ENCODE assay signal across 17 cellular contexts in genomic region chr17:72804949-72805348, GRCh38.
DNase-seq lines count a peak whose midpoint lies in the region; ATAC-seq and TF ChIP-seq lines count a peak whose summit lies in the region.
"Had no signal": no experiment of that assay in that cellular context is flagged by ENCODE, and none has a peak within 500 bp of the region (broad histone marks: within the 10 kb centered on the region; RNA-seq: fewer than 3 reads in every experiment).

No MANE protein-coding gene starts in this region.

- DNase-seq in EL (peak; percentile 9), IMR-90 (peak; percentile 55), astrocyte of the spinal cord (ENCODE audit: low read depth, low spot score) (peak; percentile 3), progenitor cell of endocrine pancreas (ENCODE audit: low spot score, unreplicated experiment) (no peak)
- DNase-seq: Caco-2; CD4-positive, CD25-positive, alpha-beta regulatory T cell; CD8-positive, alpha-beta T cell; DMS153; DND-41 had no signal

- H3K4ac ChIP-seq in IMR-90 (ENCODE audit: low read depth, low read length), result 0 out of 2 replicates have a peak overlapping the region, but pooled peaks have one; percentile 15

- no peak overlapping the region for H3K56ac ChIP-seq in IMR-90 (ENCODE audit: extremely low read depth, insufficient read depth, low read length)

- no peak overlapping the region for H2BK15ac ChIP-seq in IMR-90 (ENCODE audit: low read depth, low read length)

- H3K23ac ChIP-seq in IMR-90 (ENCODE audit: low read depth, low read length), result no peak overlapping the region

- dilution Hi-C loops in IMR-90 (cut with HindIII; ENCODE audit: low sequenced_read_pairs, unreplicated experiment), result no loop called here

- H2AK9ac ChIP-seq in IMR-90 (replicated peaks; ENCODE audit: low read depth, low read length, poor library complexity), result no peak overlapping the region

- H3K9me3 ChIP-seq in IMR-90 (ENCODE audit: control insufficient read depth, insufficient read depth, low read length), result peaks cover 2% of the 10 kb centered on the region
- H3K9me3 ChIP-seq: HAP-1 had no signal

- H3K4me3 ChIP-seq in IMR-90 (ENCODE audit: insufficient read depth, low read depth, low read length) (no peak overlapping the region), astrocyte of the spinal cord (ENCODE audit: low read depth, low read length) (no peak overlapping the region)
- H3K4me3 ChIP-seq: BLaER1, GM23338, HAP-1 had no signal

- no peak overlapping the region for H3K27ac Mint-ChIP-seq in progenitor cell of endocrine pancreas
- H3K27ac Mint-ChIP-seq: B cell; CD4-positive, CD25-positive, alpha-beta regulatory T cell; CD8-positive, alpha-beta T cell; GM23338 had no signal

- H3K4me3 Mint-ChIP-seq in progenitor cell of endocrine pancreas (ENCODE audit: low read depth), result no peak overlapping the region
- H3K4me3 Mint-ChIP-seq: B cell; CD4-positive, CD25-positive, alpha-beta regulatory T cell; CD8-positive, alpha-beta T cell; GM23338 had no signal

- H3K36me3 ChIP-seq in IMR-90 (ENCODE audit: control insufficient read depth, insufficient read depth, low read length), result no peaks in the 10 kb centered on the region; the same call in 1 of the 2 replicates
- H3K36me3 ChIP-seq: HAP-1 had no signal

- TF ChIP-seq RAD21 in IMR-90 (IDR thresholded peaks at IDR 0.05; ENCODE audit: low read length), result no peak

- H3K4me2 ChIP-seq in IMR-90 (ENCODE audit: low read depth, low read length), result no peak overlapping the region
- H3K4me2 ChIP-seq: BLaER1, GM23338 had no signal

- intact Hi-C loops in IMR-90 (cut with micrococcal nuclease), result no loop called here

- no peak overlapping the region; the same call in 1 of the 2 replicates for H2AK5ac ChIP-seq in IMR-90 (ENCODE audit: low read depth, low read length)

- H3K9me3 Mint-ChIP-seq in progenitor cell of endocrine pancreas (ENCODE audit: low read depth), result peaks cover 16% of the 10 kb centered on the region

- H3K4me1 Mint-ChIP-seq in progenitor cell of endocrine pancreas (ENCODE audit: low read depth), result no peaks in the 10 kb centered on the region
- H3K4me1 Mint-ChIP-seq: B cell; CD4-positive, CD25-positive, alpha-beta regulatory T cell; GM23338 had no signal

- H4K5ac ChIP-seq in IMR-90 (ENCODE audit: low read depth, low read length), result no peak overlapping the region

- H3K36me3 Mint-ChIP-seq in progenitor cell of endocrine pancreas (ENCODE audit: insufficient read depth), result peaks cover 4% of the 10 kb centered on the region

- no peaks in the 10 kb centered on the region for H3K27me3 ChIP-seq in IMR-90 (ENCODE audit: control insufficient read depth, insufficient read depth, low read length)
- H3K27me3 ChIP-seq: BLaER1 had no signal

- H3K9ac ChIP-seq in IMR-90 (ENCODE audit: low read depth, low read length), result no peak overlapping the region
- H3K9ac ChIP-seq: BLaER1 had no signal

- no CpG with 5 or more reads among the region's 3 CpGs for WGBS in IMR-90 (ENCODE audit: extremely low coverage in 2 of 2, insufficient read length in 1 of 2), 2 experiments

- BruUV-seq in IMR-90 (replicated peaks; lab: Mats Ljungman, UMichigan), result no TSS peak

- TF ChIP-seq CTCF in IMR-90 (conservative IDR thresholded peaks at IDR 0.05; ENCODE audit: low read depth, low read length), result no peak
- TF ChIP-seq CTCF in astrocyte of the spinal cord (IDR thresholded peaks at IDR 0.05; ENCODE audit: low read depth, low read length), result no peak
- TF ChIP-seq CTCF in progenitor cell of endocrine pancreas (IDR thresholded peaks at IDR 0.05; ENCODE audit: unreplicated experiment), result no peak

- no peak for TF ChIP-seq POLR2A in IMR-90 (IDR thresholded peaks at IDR 0.05; ENCODE audit: low read depth, low read length)

- POLR2A ChIA-PET in IMR-90 (lab: Charles Lee; ENCODE audit: unreplicated experiment), result no interaction called here

- no peak overlapping the region for H2BK5ac ChIP-seq in IMR-90 (ENCODE audit: low read depth, low read length, poor library complexity, severe bottlenecking)

- H4K8ac ChIP-seq in IMR-90 (ENCODE audit: low read depth in 2 of 2, low read length in 2 of 2), result peak overlapping the region in 1 of 2 experiments; percentile 0; a peak in 1 of 4 replicates

- H2BK20ac ChIP-seq in IMR-90 (ENCODE audit: low read depth, low read length), result peak overlapping the region; percentile 3; the same call in 1 of the 2 replicates

- no peak overlapping the region for H4K91ac ChIP-seq in IMR-90 (ENCODE audit: insufficient read depth, low read depth, low read length)

- H3K9me1 ChIP-seq in IMR-90 (ENCODE audit: insufficient read depth, low read length), result peaks cover 5% of the 10 kb centered on the region; the same call in 1 of the 2 replicates

- no peaks in the 10 kb centered on the region for H3K27me3 Mint-ChIP-seq in progenitor cell of endocrine pancreas
- H3K27me3 Mint-ChIP-seq: B cell; CD4-positive, CD25-positive, alpha-beta regulatory T cell had no signal

- H3K18ac ChIP-seq in IMR-90 (ENCODE audit: low read depth, low read length), result no peak overlapping the region

- no peak overlapping the region for H2BK120ac ChIP-seq in IMR-90 (ENCODE audit: low read depth, low read length)

- ATAC-seq in IMR-90 (ENCODE audit: low read depth) (peak; percentile 79), GM19035 (IDR thresholded peaks at IDR 0.05; ENCODE audit: unreplicated experiment) (no peak), HG03439 (IDR thresholded peaks at IDR 0.05; ENCODE audit: unreplicated experiment) (no peak), GM19467 (IDR thresholded peaks at IDR 0.05; ENCODE audit: unreplicated experiment) (no peak)
- ATAC-seq: CD8-positive, alpha-beta T cell; GM23338 had no signal

- H3K27ac ChIP-seq in IMR-90 (ENCODE audit: insufficient read depth, low read length), result no peak overlapping the region
- H3K27ac ChIP-seq: BLaER1, C4-2B had no signal

- H2AFZ ChIP-seq in IMR-90 (replicated peaks; ENCODE audit: low read length, poor library complexity), result peak overlapping the region; percentile 5
- H2AFZ ChIP-seq: GM23338 had no signal

- H3K4me1 ChIP-seq in IMR-90 (ENCODE audit: control insufficient read depth, insufficient read depth, low read length), result peaks cover 5% of the 10 kb centered on the region
- H3K4me1 ChIP-seq: BLaER1, Caco-2, HAP-1 had no signal

- CTCF ChIA-PET in IMR-90 (lab: Yijun Ruan, JAX), result interaction anchor here (0.7 to 1.0 kb wide), 2 partner anchors 244 to 246 kb away, joined by 3 to 4 read pairs; no protein-coding TSS in a partner anchor

- H3K79me1 ChIP-seq in IMR-90 (ENCODE audit: low read depth in 1 of 2, low read length in 2 of 2), result no peaks in the 10 kb centered on the region

- in situ Hi-C loops in IMR-90 (cut with MboI; ENCODE audit: low sequenced_read_pairs) (no loop called here), astrocyte of the spinal cord (cut with HindIII; ENCODE audit: low sequenced_read_pairs) (no loop called here)

- H3K14ac ChIP-seq in IMR-90 (replicated peaks; ENCODE audit: low read depth, low read length), result peak overlapping the region; percentile 13; the same call in 1 of the 2 replicates

- H4K20me1 ChIP-seq in IMR-90 (ENCODE audit: insufficient read depth, low read length), result no peaks in the 10 kb centered on the region
- H4K20me1 ChIP-seq: BLaER1 had no signal

TF ChIP-seq in IMR-90, 13 proteins besides CTCF, POLR2A, EP300 and RAD21:
- TF ChIP-seq MAZ (IDR thresholded peaks at IDR 0.05; ENCODE audit: borderline replicate concordance, low read depth, low read length), result no peak
- TF ChIP-seq USF2 (IDR thresholded peaks at IDR 0.05; ENCODE audit: low read depth, low read length), result no peak
- TF ChIP-seq MXI1 (IDR thresholded peaks at IDR 0.05; ENCODE audit: borderline replicate concordance, low read depth, low read length), result no peak
- no peak for TF ChIP-seq ELK1 (IDR thresholded peaks at IDR 0.05; ENCODE audit: borderline replicate concordance, low read depth, low read length)
